Comparison of ENCODE assay signal across 9 cellular contexts in the genomic region with DNA sequence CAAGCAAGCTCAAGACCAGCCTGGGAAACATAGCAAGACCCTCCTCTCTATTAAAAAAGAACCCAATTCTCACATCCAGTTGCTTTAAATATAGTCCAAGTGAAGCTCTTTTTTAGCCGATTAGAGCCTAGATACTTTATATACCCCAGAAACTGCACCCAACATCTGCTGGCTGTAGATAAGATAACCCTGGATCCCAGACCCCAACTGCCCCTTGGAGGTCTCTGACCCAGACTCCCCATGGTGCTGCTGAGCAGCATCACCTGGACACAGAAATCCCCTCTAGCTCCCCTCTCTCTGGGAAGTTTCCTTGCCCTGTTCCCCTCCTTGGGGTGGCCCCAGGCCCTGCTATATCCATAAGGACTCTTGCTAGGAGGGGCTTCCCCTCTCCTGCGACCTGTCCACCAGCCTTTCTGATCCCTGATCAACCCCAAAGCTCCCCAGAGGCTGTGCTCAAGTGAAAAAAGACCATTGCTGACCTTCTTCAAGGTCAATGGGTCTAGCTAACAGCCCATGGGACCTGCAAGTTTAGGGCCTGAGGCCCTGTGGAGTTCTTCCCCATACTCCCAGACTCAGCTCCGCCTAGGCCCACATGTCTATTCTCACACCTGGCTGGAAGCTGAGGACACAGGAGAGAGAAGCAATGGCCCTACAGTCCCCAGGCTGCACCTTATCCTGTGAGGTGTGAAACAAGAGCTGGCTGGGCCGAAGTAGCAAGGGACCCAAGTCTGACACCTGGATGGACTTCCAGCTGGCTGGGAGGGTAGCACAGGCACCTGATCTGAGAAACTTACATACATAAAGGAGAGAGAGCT.
"Had no signal": no experiment of that assay in that cellular context is flagged by ENCODE, and none has a peak within 500 bp of the region (broad histone marks: within the 10 kb centered on the region; RNA-seq: fewer than 3 reads in every experiment).

No MANE protein-coding gene starts in this region.

- ATAC-seq: activated CD4-positive, alpha-beta T cell treated with anti-CD3 and anti-CD28 coated beads for 36 hours; activated CD8-positive, alpha-beta T cell treated with anti-CD3 and anti-CD28 coated beads for 36 hours; sciatic nerve had no signal

- H3K36me3 ChIP-seq: ovary, thyroid gland had no signal

- DNase-seq: activated CD4-positive, alpha-beta T cell treated with anti-CD3 and anti-CD28 coated beads for 36 hours; activated CD8-positive, alpha-beta T cell treated with anti-CD3 and anti-CD28 coated beads for 36 hours; dorsolateral prefrontal cortex; hypothalamus; ovary; stimulated activated CD4-positive, alpha-beta T cell treated with anti-CD3 and anti-CD28 coated beads, Interleukin-2, amount 100 ng/mL, for 24 hours; T1000; thyroid gland had no signal

- H3K27me3 Mint-ChIP-seq: activated CD4-positive, alpha-beta T cell treated with anti-CD3 and anti-CD28 coated beads for 36 hours; activated CD8-positive, alpha-beta T cell treated with anti-CD3 and anti-CD28 coated beads for 36 hours had no signal

- H3K9me3 Mint-ChIP-seq: activated CD8-positive, alpha-beta T cell treated with anti-CD3 and anti-CD28 coated beads for 36 hours had no signal

- H3K27ac Mint-ChIP-seq: activated CD4-positive, alpha-beta T cell treated with anti-CD3 and anti-CD28 coated beads for 36 hours; activated CD8-positive, alpha-beta T cell treated with anti-CD3 and anti-CD28 coated beads for 36 hours had no signal

- H3K4me3 ChIP-seq: dorsolateral prefrontal cortex, ovary, thyroid gland had no signal

- H3K27me3 ChIP-seq: dorsolateral prefrontal cortex, ovary, thyroid gland had no signal

- H3K9me3 ChIP-seq: ovary, thyroid gland had no signal

- H3K27ac ChIP-seq: dorsolateral prefrontal cortex, thyroid gland had no signal

- H3K4me3 Mint-ChIP-seq: activated CD4-positive, alpha-beta T cell treated with anti-CD3 and anti-CD28 coated beads for 36 hours; activated CD8-positive, alpha-beta T cell treated with anti-CD3 and anti-CD28 coated beads for 36 hours had no signal
